In the genomic region with DNA sequence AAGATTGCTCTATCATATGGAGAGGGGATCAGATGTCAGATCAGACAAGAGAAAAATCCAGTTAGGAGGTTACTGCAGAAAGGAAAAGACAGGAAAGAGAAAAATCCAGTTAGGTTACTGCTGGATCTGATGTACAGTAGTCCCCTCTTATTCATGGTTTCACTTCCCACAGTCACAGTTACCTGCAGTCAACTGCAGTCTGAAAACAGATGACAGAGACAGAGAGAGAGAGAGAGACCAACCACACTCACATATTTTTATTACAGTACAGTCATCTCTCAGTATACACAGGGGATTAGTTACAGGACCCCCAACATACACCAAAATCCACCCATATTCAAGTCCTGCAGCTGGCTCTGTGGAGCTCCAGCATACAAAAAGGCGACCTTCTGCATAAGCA, we compare ENCODE assay signal across 14 cellular contexts. TPM values are rescaled to one million over a fixed set of nuclear protein-coding genes. Genes with fewer than 3 reads are reported as not detected.
DNase-seq lines count a peak whose midpoint lies in the region; ATAC-seq and TF ChIP-seq lines count a peak whose summit lies in the region.
"Had no signal": no experiment of that assay in that cellular context is flagged by ENCODE, and none has a peak within 500 bp of the region (broad histone marks: within the 10 kb centered on the region; RNA-seq: fewer than 3 reads in every experiment).

No MANE protein-coding gene starts in this region.

- no peak overlapping the region for H3K27ac Mint-ChIP-seq in CD8-positive, alpha-beta T cell
- H3K27ac Mint-ChIP-seq: HFFc6; T-helper 1 cell treated with Interleukin-12 subunit alpha and Interleukin-12 subunit beta and Interleukin-4 antibody, amounts not matched to agents 30 μg/mL and 1 μg/mL, for 36 hours had no signal

- DNase-seq in germinal center (ENCODE audit: low spot score) (peak; percentile 20), smooth muscle cell (lab: John Stamatoyannopoulos, UW; ENCODE audit: unreplicated experiment) (no peak), NCI-H2107 treated with DMSO at 0.1 percent for 48 hours (lab: John Stamatoyannopoulos, UW; ENCODE audit: unreplicated experiment) (no peak), kidney tubule cell (ENCODE audit: low spot score) (no peak)
- no peak for DNase-seq in CD8-positive, alpha-beta T cell
- DNase-seq: DMS79; HFFc6; NCI-H2107; stimulated activated CD4-positive, alpha-beta T cell treated with anti-CD3 and anti-CD28 coated beads, Interleukin-4, amount 100 ng/mL, for 1 hour had no signal

- peaks cover 13% of the 10 kb centered on the region for H3K4me1 Mint-ChIP-seq in CD8-positive, alpha-beta T cell (ENCODE audit: low read depth)

- H3K27me3 ChIP-seq in CD8-positive, alpha-beta T cell (ENCODE audit: insufficient read depth, low read length) = no peaks in the 10 kb centered on the region
- H3K27me3 ChIP-seq in smooth muscle cell (ENCODE audit: low read depth) = no peaks in the 10 kb centered on the region
- H3K27me3 ChIP-seq: vagina had no signal

- peaks cover 11% of the 10 kb centered on the region for H4K20me1 ChIP-seq in smooth muscle cell (ENCODE audit: low read depth)

- no peak overlapping the region for H3K4me2 ChIP-seq in smooth muscle cell

- POLR2A ChIA-PET in CD8-positive, alpha-beta T cell (lab: Charles Lee) = interaction anchor here (1.1 kb wide), 1 partner anchor 136 kb away, joined by 3 read pairs; the partner anchor contains the start of gene CCSAP

- peaks cover 12% of the 10 kb centered on the region for H3F3A ChIP-seq in smooth muscle cell (ENCODE audit: low read depth)

- no peak overlapping the region for H2AFZ ChIP-seq in smooth muscle cell (ENCODE audit: low read depth)

- intact Hi-C loops in CD8-positive, alpha-beta T cell (cut with DNase I, micrococcal nuclease) = no loop called here

- H3K79me2 ChIP-seq in smooth muscle cell (ENCODE audit: low read depth) = no peaks in the 10 kb centered on the region

- H3K36me3 Mint-ChIP-seq in CD8-positive, alpha-beta T cell = peaks cover 83% of the 10 kb centered on the region

- no peaks in the 10 kb centered on the region for H3K4me1 ChIP-seq in CD8-positive, alpha-beta T cell (ENCODE audit: insufficient read depth, low read length)
- no peaks in the 10 kb centered on the region for H3K4me1 ChIP-seq in smooth muscle cell (ENCODE audit: low read depth)
- H3K4me1 ChIP-seq: vagina had no signal

- peaks cover 20% of the 10 kb centered on the region for H3K36me3 ChIP-seq in CD8-positive, alpha-beta T cell (ENCODE audit: insufficient read depth, low read length)
- H3K36me3 ChIP-seq in smooth muscle cell (ENCODE audit: low read depth) = peaks cover 14% of the 10 kb centered on the region

- no peaks in the 10 kb centered on the region for H3K9me3 ChIP-seq in CD8-positive, alpha-beta T cell (ENCODE audit: low read length)
- no peaks in the 10 kb centered on the region for H3K9me3 ChIP-seq in smooth muscle cell (replicated peaks; ENCODE audit: low read depth)
- H3K9me3 ChIP-seq: vagina had no signal

- H3K4me3 Mint-ChIP-seq in CD8-positive, alpha-beta T cell = no peak overlapping the region
- H3K4me3 Mint-ChIP-seq: HFFc6; T-helper 1 cell treated with Interleukin-12 subunit alpha and Interleukin-12 subunit beta and Interleukin-4 antibody, amounts not matched to agents 30 μg/mL and 1 μg/mL, for 36 hours had no signal

- no peak overlapping the region for H3K4me3 ChIP-seq in CD8-positive, alpha-beta T cell (ENCODE audit: low read depth, low read length)
- no peak overlapping the region for H3K4me3 ChIP-seq in smooth muscle cell
- H3K4me3 ChIP-seq: vagina had no signal

- TF ChIP-seq CTCF in CD8-positive, alpha-beta T cell (IDR thresholded peaks at IDR 0.05) = no peak
- no peak for TF ChIP-seq CTCF in smooth muscle cell (IDR thresholded peaks at IDR 0.05; ENCODE audit: borderline replicate concordance, insufficient read depth, poor library complexity, severe bottlenecking)

- WGBS in smooth muscle cell (ENCODE audit: low lambda C conversion rate) = 100% methylated on average over 1 of the region's 1 CpG

- no peaks in the 10 kb centered on the region for H3K27me3 Mint-ChIP-seq in CD8-positive, alpha-beta T cell (ENCODE audit: low read depth)

- no peaks in the 10 kb centered on the region for H3K9me3 Mint-ChIP-seq in CD8-positive, alpha-beta T cell
- H3K9me3 Mint-ChIP-seq: HFFc6; T-helper 1 cell treated with Interleukin-12 subunit alpha and Interleukin-12 subunit beta and Interleukin-4 antibody, amounts not matched to agents 30 μg/mL and 1 μg/mL, for 36 hours had no signal

- ATAC-seq in GM18867 (IDR thresholded peaks at IDR 0.05; ENCODE audit: unreplicated experiment) (peak; percentile 61), GM21576 (IDR thresholded peaks at IDR 0.05; ENCODE audit: unreplicated experiment) (peak; percentile 82), HG03354 (IDR thresholded peaks at IDR 0.05; ENCODE audit: poor library complexity, severe bottlenecking, unreplicated experiment) (peak; percentile 75)
- ATAC-seq in CD8-positive, alpha-beta T cell = no peak

- no peak overlapping the region for H3K27ac ChIP-seq in CD8-positive, alpha-beta T cell (ENCODE audit: low read depth, low read length)
- H3K27ac ChIP-seq in smooth muscle cell (ENCODE audit: low read depth) = no peak overlapping the region
- H3K27ac ChIP-seq: vagina had no signal

- CTCF ChIA-PET in CD8-positive, alpha-beta T cell (lab: Charles Lee) = no interaction called here

- no peak overlapping the region for H3K9ac ChIP-seq in smooth muscle cell (ENCODE audit: low read depth)

RNA-seq across cellular contexts. Expression of gene NUP133, which starts 29.3 kb away (rescaled TPM):
- total RNA-seq in CD8-positive, alpha-beta T cell = 10 to 100 TPM; 49.0 to 50.7 TPM
- total RNA-seq in smooth muscle cell = 40.0 and 54.8 TPM in 2 replicates
- polyA plus RNA-seq in smooth muscle cell = 14.6 and 15.5 TPM in 2 replicates

RNA-seq across cellular contexts. Expression of gene ACTA1, which starts 45.0 kb away (rescaled TPM):
- not detected for total RNA-seq in CD8-positive, alpha-beta T cell
- total RNA-seq in smooth muscle cell = 5.1 and 5.6 TPM in 2 replicates
- 3.7 and 28.1 TPM in 2 replicates for polyA plus RNA-seq in smooth muscle cell
- total RNA-seq: HFFc6, vagina had no signal
